In genomic region chr4:1361391-1361790, GRCh38 we compare ENCODE assay signal across 35 cellular contexts. TPM values are rescaled to one million over a fixed set of nuclear protein-coding genes. Genes with fewer than 3 reads are reported as not detected.
"Had no signal": no experiment of that assay in that cellular context is flagged by ENCODE, and none has a peak within 500 bp of the region (broad histone marks: within the 10 kb centered on the region; RNA-seq: fewer than 3 reads in every experiment).

No MANE protein-coding gene starts in this region.

- H2AFZ ChIP-seq: neural progenitor cell, parathyroid adenoma had no signal

- H3K4me2 ChIP-seq: neural progenitor cell, smooth muscle cell had no signal

- H3K9ac ChIP-seq: neural progenitor cell, parathyroid adenoma had no signal

- H3K36me3 ChIP-seq: neural progenitor cell, uterus had no signal

- ATAC-seq: left lobe of liver; lower lobe of right lung; natural killer cell; psoas muscle; right lobe of liver; stimulated activated memory B cell treated with anti-CD40 and anti-IgM and Interleukin-4, amounts not matched to agents 10 μg/mL and 1 μg/mL and 100 μg/mL, for 72 hours; stimulated activated naive CD8-positive, alpha-beta T cell treated with anti-CD3 and anti-CD28 coated beads, Interleukin-15, amount 100 ng/mL, for 72 hours had no signal

- H3K4me3 ChIP-seq: lower lobe of right lung, neural progenitor cell, psoas muscle, right lobe of liver, smooth muscle cell, uterus had no signal

- DNase-seq: islet precursor cell; lower lobe of right lung; mammary epithelial cell; mesendoderm; naive B cell; natural killer cell; nephron progenitor cell; occipital lobe; psoas muscle; right lobe of liver; stimulated activated CD4-positive, alpha-beta T cell treated with anti-CD3 and anti-CD28 coated beads, Interleukin-1b, Interleukin-23, amount 100 ng/mL, for 48 hours; stimulated activated CD4-positive, alpha-beta T cell treated with anti-CD3 and anti-CD28 coated beads, Interleukin-2, amount 100 ng/mL, for 48 hours; stimulated activated CD4-positive, alpha-beta T cell treated with anti-CD3 and anti-CD28 coated beads, Interleukin-4, amount 100 ng/mL, for 4 hours; stimulated activated CD8-positive, alpha-beta memory T cell treated with anti-CD3 and anti-CD28 coated beads, Interleukin-4, amount 100 ng/mL, for 48 hours; stimulated activated naive CD4-positive, alpha-beta T cell treated with Interleukin-2 at 50 U/mL for 16 hours; stimulated activated naive CD8-positive, alpha-beta T cell treated with anti-CD3 and anti-CD28 coated beads, Interleukin-15, amount 100 ng/mL, for 72 hours; substantia nigra; uterus had no signal

- H3K9me3 ChIP-seq: lower lobe of right lung, neutrophil, psoas muscle, right lobe of liver, tibial nerve, uterus had no signal

- H3K4me1 ChIP-seq: neural progenitor cell, parathyroid adenoma, psoas muscle, right lobe of liver, uterus had no signal

- H3K27ac ChIP-seq: lower lobe of right lung, neural progenitor cell, neutrophil, parathyroid adenoma, psoas muscle, right lobe of liver, uterus had no signal

- H3K27me3 ChIP-seq: neural progenitor cell, neutrophil, right lobe of liver, tibial nerve, uterus had no signal

RNA-seq across cellular contexts. Expression of gene NKX1-1, which starts 44.9 kb away (rescaled TPM):
- total RNA-seq: kidney epithelial cell, left lobe of liver, liver, lower lobe of right lung, mammary epithelial cell, mesothelial cell of epicardium, mononuclear cell, natural killer cell, occipital lobe, osteocyte, posterior vena cava, psoas muscle, right lobe of liver, skeletal muscle tissue, smooth muscle cell, temporal lobe, tibial nerve, ureter, uterus had no signal
- polyA plus RNA-seq: liver, mammary epithelial cell, psoas muscle, smooth muscle cell, thymus had no signal
